In genomic region chr11:2301631-2302272, GRCh38 we compare ENCODE assay signal across 1 cellular context.
A peak's percentile ranks its signal among the peaks of the same experiment; 100 is the strongest.
TF ChIP-seq lines count a peak whose summit lies in the region.

Gene C11orf21 (minus strand): TSS chr11:2301918. CDS start chr11:2301808, 110 bp downstream.
A gene with protein sequence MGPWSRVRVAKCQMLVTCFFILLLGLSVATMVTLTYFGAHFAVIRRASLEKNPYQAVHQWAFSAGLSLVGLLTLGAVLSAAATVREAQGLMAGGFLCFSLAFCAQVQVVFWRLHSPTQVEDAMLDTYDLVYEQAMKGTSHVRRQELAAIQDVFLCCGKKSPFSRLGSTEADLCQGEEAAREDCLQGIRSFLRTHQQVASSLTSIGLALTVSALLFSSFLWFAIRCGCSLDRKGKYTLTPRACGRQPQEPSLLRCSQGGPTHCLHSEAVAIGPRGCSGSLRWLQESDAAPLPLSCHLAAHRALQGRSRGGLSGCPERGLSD (plus strand): TSS chr11:2302013. CDS start chr11:2302150, 137 bp downstream.

TF ChIP-seq in K562, 482 proteins besides CTCF, POLR2A, EP300 and RAD21 (continued from another document and continues in another):
- TF ChIP-seq PBX2 (CRISPR knock-in tag; IDR thresholded peaks at IDR 0.05; ENCODE audit: low read depth) (no peak), PBX2 (tag; conservative IDR thresholded peaks at IDR 0.05; ENCODE audit: low read depth) (no peak; the same call in 1 of the 2 replicates), RNF219 (CRISPR knock-in tag; IDR thresholded peaks at IDR 0.05) (no peak), CBX3 (IDR thresholded peaks at IDR 0.05; ENCODE audit: borderline replicate concordance in 1 of 2, low read length in 2 of 2) (no peak), POLR2AphosphoS5 (IDR thresholded peaks at IDR 0.05; ENCODE audit: control insufficient read depth, insufficient read depth, low read depth, low read length) (no peak), MNT (conservative IDR thresholded peaks at IDR 0.05) (0 out of 4 replicates have a peak, but pooled peaks of 1 of the 2 experiments have one; percentile 32), FOXA1 (IDR thresholded peaks at IDR 0.05; ENCODE audit: borderline replicate concordance) (no peak), HMGN3 (IDR thresholded peaks at IDR 0.05; ENCODE audit: borderline replicate concordance, extremely low read depth, insufficient read length, low read depth, low read length) (no peak), ZNF785 (CRISPR knock-in tag; IDR thresholded peaks at IDR 0.05) (no peak), RBM15 (IDR thresholded peaks at IDR 0.05; ENCODE audit: insufficient read depth, low read length) (no peak), MYBL2 (IDR thresholded peaks at IDR 0.05; ENCODE audit: low read depth) (no peak), MYBL2 (CRISPR knock-in tag; IDR thresholded peaks at IDR 0.05; ENCODE audit: borderline replicate concordance) (no peak), U2AF1 (optimal IDR thresholded peaks at IDR 0.05; ENCODE audit: low read depth, low read length) (no peak), EGR1 (conservative IDR thresholded peaks at IDR 0.05) (peak; percentile 39), GTF2E2 (tag; IDR thresholded peaks at IDR 0.05) (no peak), FOXO4 (CRISPR knock-in tag; IDR thresholded peaks at IDR 0.05) (no peak), RCOR1 (IDR thresholded peaks at IDR 0.05; ENCODE audit: borderline replicate concordance in 1 of 2, low read depth in 2 of 2, low read length in 2 of 2) (no peak), RBFOX2 (IDR thresholded peaks at IDR 0.05; ENCODE audit: low read depth, low read length) (peak; percentile 30), ESRRA (IDR thresholded peaks at IDR 0.05; ENCODE audit: borderline replicate concordance, low read depth) (peak; percentile 78; the same call in 1 of the 2 replicates), ESRRB (CRISPR knock-in tag; IDR thresholded peaks at IDR 0.05; ENCODE audit: borderline replicate concordance) (no peak), GATAD2B (IDR thresholded peaks at IDR 0.05; ENCODE audit: borderline replicate concordance) (no peak), EP400 (IDR thresholded peaks at IDR 0.05) (no peak), CREB3 (tag; conservative IDR thresholded peaks at IDR 0.05; ENCODE audit: low read depth) (no peak), SIN3B (IDR thresholded peaks at IDR 0.05; ENCODE audit: low read depth) (no peak), IFI16 (CRISPR knock-in tag; IDR thresholded peaks at IDR 0.05) (no peak), ELF4 (CRISPR knock-in tag; IDR thresholded peaks at IDR 0.05) (no peak), SUPT5H (IDR thresholded peaks at IDR 0.05) (no peak), RHOXF2B (CRISPR knock-in tag; conservative IDR thresholded peaks at IDR 0.05) (no peak), MCM7 (IDR thresholded peaks at IDR 0.05) (no peak), ZNF134 (CRISPR knock-in tag; conservative IDR thresholded peaks at IDR 0.05) (no peak), ZNF324 (CRISPR knock-in tag; IDR thresholded peaks at IDR 0.05) (no peak), CREB5 (CRISPR knock-in tag; IDR thresholded peaks at IDR 0.05) (no peak), ZC3H4 (CRISPR knock-in tag; IDR thresholded peaks at IDR 0.05; ENCODE audit: borderline replicate concordance) (no peak), ZNF175 (CRISPR knock-in tag; IDR thresholded peaks at IDR 0.05; ENCODE audit: low read depth) (0 out of 2 replicates have a peak, but pooled peaks have one; percentile 31), STAT5B (CRISPR knock-in tag; IDR thresholded peaks at IDR 0.05) (no peak), ZKSCAN8 (CRISPR knock-in tag; IDR thresholded peaks at IDR 0.05) (no peak), ZNF12 (CRISPR knock-in tag; IDR thresholded peaks at IDR 0.05) (no peak)
- TF ChIP-seq, protein P1, sequence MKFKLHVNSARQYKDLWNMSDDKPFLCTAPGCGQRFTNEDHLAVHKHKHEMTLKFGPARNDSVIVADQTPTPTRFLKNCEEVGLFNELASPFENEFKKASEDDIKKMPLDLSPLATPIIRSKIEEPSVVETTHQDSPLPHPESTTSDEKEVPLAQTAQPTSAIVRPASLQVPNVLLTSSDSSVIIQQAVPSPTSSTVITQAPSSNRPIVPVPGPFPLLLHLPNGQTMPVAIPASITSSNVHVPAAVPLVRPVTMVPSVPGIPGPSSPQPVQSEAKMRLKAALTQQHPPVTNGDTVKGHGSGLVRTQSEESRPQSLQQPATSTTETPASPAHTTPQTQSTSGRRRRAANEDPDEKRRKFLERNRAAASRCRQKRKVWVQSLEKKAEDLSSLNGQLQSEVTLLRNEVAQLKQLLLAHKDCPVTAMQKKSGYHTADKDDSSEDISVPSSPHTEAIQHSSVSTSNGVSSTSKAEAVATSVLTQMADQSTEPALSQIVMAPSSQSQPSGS (CRISPR knock-in tag; IDR thresholded peaks at IDR 0.05), result no peak
- TF ChIP-seq, protein P2, sequence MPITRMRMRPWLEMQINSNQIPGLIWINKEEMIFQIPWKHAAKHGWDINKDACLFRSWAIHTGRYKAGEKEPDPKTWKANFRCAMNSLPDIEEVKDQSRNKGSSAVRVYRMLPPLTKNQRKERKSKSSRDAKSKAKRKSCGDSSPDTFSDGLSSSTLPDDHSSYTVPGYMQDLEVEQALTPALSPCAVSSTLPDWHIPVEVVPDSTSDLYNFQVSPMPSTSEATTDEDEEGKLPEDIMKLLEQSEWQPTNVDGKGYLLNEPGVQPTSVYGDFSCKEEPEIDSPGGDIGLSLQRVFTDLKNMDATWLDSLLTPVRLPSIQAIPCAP (CRISPR knock-in tag; IDR thresholded peaks at IDR 0.05; ENCODE audit: borderline replicate concordance), result no peak
- TF ChIP-seq, protein P3, sequence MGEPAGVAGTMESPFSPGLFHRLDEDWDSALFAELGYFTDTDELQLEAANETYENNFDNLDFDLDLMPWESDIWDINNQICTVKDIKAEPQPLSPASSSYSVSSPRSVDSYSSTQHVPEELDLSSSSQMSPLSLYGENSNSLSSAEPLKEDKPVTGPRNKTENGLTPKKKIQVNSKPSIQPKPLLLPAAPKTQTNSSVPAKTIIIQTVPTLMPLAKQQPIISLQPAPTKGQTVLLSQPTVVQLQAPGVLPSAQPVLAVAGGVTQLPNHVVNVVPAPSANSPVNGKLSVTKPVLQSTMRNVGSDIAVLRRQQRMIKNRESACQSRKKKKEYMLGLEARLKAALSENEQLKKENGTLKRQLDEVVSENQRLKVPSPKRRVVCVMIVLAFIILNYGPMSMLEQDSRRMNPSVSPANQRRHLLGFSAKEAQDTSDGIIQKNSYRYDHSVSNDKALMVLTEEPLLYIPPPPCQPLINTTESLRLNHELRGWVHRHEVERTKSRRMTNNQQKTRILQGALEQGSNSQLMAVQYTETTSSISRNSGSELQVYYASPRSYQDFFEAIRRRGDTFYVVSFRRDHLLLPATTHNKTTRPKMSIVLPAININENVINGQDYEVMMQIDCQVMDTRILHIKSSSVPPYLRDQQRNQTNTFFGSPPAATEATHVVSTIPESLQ (CRISPR knock-in tag; IDR thresholded peaks at IDR 0.05), result no peak
- TF ChIP-seq, protein P4, sequence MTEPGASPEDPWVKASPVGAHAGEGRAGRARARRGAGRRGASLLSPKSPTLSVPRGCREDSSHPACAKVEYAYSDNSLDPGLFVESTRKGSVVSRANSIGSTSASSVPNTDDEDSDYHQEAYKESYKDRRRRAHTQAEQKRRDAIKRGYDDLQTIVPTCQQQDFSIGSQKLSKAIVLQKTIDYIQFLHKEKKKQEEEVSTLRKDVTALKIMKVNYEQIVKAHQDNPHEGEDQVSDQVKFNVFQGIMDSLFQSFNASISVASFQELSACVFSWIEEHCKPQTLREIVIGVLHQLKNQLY (CRISPR knock-in tag; conservative IDR thresholded peaks at IDR 0.05), result no peak
- TF ChIP-seq, protein P5, sequence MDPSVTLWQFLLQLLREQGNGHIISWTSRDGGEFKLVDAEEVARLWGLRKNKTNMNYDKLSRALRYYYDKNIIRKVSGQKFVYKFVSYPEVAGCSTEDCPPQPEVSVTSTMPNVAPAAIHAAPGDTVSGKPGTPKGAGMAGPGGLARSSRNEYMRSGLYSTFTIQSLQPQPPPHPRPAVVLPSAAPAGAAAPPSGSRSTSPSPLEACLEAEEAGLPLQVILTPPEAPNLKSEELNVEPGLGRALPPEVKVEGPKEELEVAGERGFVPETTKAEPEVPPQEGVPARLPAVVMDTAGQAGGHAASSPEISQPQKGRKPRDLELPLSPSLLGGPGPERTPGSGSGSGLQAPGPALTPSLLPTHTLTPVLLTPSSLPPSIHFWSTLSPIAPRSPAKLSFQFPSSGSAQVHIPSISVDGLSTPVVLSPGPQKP (CRISPR knock-in tag; IDR thresholded peaks at IDR 0.05), result no peak
- TF ChIP-seq, protein P6, sequence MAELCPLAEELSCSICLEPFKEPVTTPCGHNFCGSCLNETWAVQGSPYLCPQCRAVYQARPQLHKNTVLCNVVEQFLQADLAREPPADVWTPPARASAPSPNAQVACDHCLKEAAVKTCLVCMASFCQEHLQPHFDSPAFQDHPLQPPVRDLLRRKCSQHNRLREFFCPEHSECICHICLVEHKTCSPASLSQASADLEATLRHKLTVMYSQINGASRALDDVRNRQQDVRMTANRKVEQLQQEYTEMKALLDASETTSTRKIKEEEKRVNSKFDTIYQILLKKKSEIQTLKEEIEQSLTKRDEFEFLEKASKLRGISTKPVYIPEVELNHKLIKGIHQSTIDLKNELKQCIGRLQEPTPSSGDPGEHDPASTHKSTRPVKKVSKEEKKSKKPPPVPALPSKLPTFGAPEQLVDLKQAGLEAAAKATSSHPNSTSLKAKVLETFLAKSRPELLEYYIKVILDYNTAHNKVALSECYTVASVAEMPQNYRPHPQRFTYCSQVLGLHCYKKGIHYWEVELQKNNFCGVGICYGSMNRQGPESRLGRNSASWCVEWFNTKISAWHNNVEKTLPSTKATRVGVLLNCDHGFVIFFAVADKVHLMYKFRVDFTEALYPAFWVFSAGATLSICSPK (IDR thresholded peaks at IDR 0.05; ENCODE audit: borderline replicate concordance), result no peak
